ENCODE assay signal across 18 cellular contexts in the genomic region with DNA sequence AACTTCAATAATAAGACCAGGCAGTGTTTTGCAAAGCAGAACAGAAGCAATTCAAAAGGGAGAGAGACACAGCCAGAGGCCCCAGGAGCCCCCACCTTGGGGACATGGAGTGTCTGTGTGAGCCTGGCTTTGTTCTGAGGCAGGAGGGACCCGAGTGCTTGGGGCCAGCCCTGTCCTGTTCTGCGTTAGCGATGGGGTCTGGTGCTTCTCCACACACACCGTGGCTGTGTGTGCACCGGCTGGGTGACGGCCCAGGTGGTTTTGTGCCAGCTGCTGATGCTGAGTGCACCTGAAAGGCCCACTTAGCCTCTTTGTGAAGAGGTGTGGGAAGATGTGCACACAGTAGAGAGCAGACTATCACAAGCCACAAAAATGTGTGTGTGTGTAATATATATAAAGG.
"Had no signal": no experiment of that assay in that cellular context is flagged by ENCODE, and none has a peak within 500 bp of the region (broad histone marks: within the 10 kb centered on the region; RNA-seq: fewer than 3 reads in every experiment).

No MANE protein-coding gene starts in this region.

- H3K27ac ChIP-seq: foreskin keratinocyte, skin epidermis, transverse colon had no signal

- H3K27ac Mint-ChIP-seq: activated CD4-positive, alpha-beta T cell treated with anti-CD3 and anti-CD28 coated beads, Interleukin-2, amount 10 ng/mL, durations not matched to agents 7 days and 5 days; activated T-helper 1 cell treated with anti-CD3 and anti-CD28 coated beads, Interleukin-12 subunit alpha, Interleukin-12 subunit beta, Interleukin-2, Interleukin-4 antibody, amounts not matched to agents 30 ng/mL and 10 ng/mL and 1 ng/mL, durations not matched to agents 14 hours and 24 hours and 36 hours; dendritic cell treated with granulocyte-macrophage colony-stimulating factor and Interleukin-4, amounts not matched to agents 40 ng/mL and 50 ng/mL, for 4 days; natural killer cell; progenitor cell of endocrine pancreas had no signal

- H3K4me3 Mint-ChIP-seq: activated CD4-positive, alpha-beta T cell treated with anti-CD3 and anti-CD28 coated beads, Interleukin-2, amount 10 ng/mL, durations not matched to agents 7 days and 5 days; activated T-helper 1 cell treated with anti-CD3 and anti-CD28 coated beads, Interleukin-12 subunit alpha, Interleukin-12 subunit beta, Interleukin-2, Interleukin-4 antibody, amounts not matched to agents 30 ng/mL and 10 ng/mL and 1 ng/mL, durations not matched to agents 14 hours and 24 hours and 36 hours; dendritic cell treated with granulocyte-macrophage colony-stimulating factor and Interleukin-4, amounts not matched to agents 40 ng/mL and 50 ng/mL, for 4 days; natural killer cell had no signal

- H3K4me1 Mint-ChIP-seq: activated CD4-positive, alpha-beta T cell treated with anti-CD3 and anti-CD28 coated beads, Interleukin-2, amount 10 ng/mL, durations not matched to agents 7 days and 5 days; natural killer cell had no signal

- H3K4me3 ChIP-seq: skin epidermis, transverse colon had no signal

- H3K9me3 ChIP-seq: transverse colon had no signal

- H3K9me3 Mint-ChIP-seq: activated CD4-positive, alpha-beta T cell treated with anti-CD3 and anti-CD28 coated beads, Interleukin-2, amount 10 ng/mL, durations not matched to agents 7 days and 5 days; activated T-helper 1 cell treated with anti-CD3 and anti-CD28 coated beads, Interleukin-12 subunit alpha, Interleukin-12 subunit beta, Interleukin-2, Interleukin-4 antibody, amounts not matched to agents 30 ng/mL and 10 ng/mL and 1 ng/mL, durations not matched to agents 14 hours and 24 hours and 36 hours; natural killer cell had no signal

- H3K36me3 ChIP-seq: transverse colon had no signal

- H3K27me3 ChIP-seq: foreskin keratinocyte, transverse colon had no signal

- H3K27me3 Mint-ChIP-seq: activated CD4-positive, alpha-beta T cell treated with anti-CD3 and anti-CD28 coated beads, Interleukin-2, amount 10 ng/mL, durations not matched to agents 7 days and 5 days had no signal

- H3K4me1 ChIP-seq: foreskin keratinocyte, transverse colon had no signal

- DNase-seq: activated CD4-positive, alpha-beta T cell treated with anti-CD3 and anti-CD28 coated beads, Interleukin-2, amount 10 ng/mL, durations not matched to agents 7 days and 5 days; activated naive CD4-positive, alpha-beta T cell; aorta; cerebellar nuclear complex; effector memory CD4-positive, alpha-beta T cell; foreskin keratinocyte; glutamatergic neuron; hypothalamus; mesendoderm; natural killer cell; stimulated activated CD4-positive, alpha-beta T cell treated with anti-CD3 and anti-CD28 coated beads, Interleukin-4, amount 100 ng/mL, for 4 hours; stimulated activated CD8-positive, alpha-beta memory T cell treated with anti-CD3 and anti-CD28 coated beads, Interleukin-4, amount 100 ng/mL, for 48 hours; stimulated activated naive CD8-positive, alpha-beta T cell treated with anti-CD3 and anti-CD28 coated beads, Interleukin-15, Interleukin-2, amounts not matched to agents 100 U/mL and 50 U/mL, for 24 hours; transverse colon had no signal

- H3K36me3 Mint-ChIP-seq: natural killer cell had no signal
